11 cellular contexts compared by ENCODE assay signal in genomic region chr1:197761654-197762053, GRCh38. TPM values are rescaled to one million over a fixed set of nuclear protein-coding genes. Genes with fewer than 3 reads are reported as not detected.
DNase-seq lines count a peak whose midpoint lies in the region; ATAC-seq, FAIRE-seq and TF ChIP-seq lines count a peak whose summit lies in the region.
"Had no signal": no experiment of that assay in that cellular context is flagged by ENCODE, and none has a peak within 500 bp of the region (broad histone marks: within the 10 kb centered on the region; RNA-seq: fewer than 3 reads in every experiment).

No MANE protein-coding gene starts in this region.

- WGBS in esophagus muscularis mucosa = 73% methylated on average over 2 of the region's 2 CpGs
- 67 to 76% (median 71%) methylated on average over 2 of the region's 2 CpGs for WGBS in adrenal gland, 4 donors

- no peak overlapping the region for H3K4me3 ChIP-seq in NB4 (ENCODE audit: low read depth, low read length)
- H3K4me3 ChIP-seq in naive thymus-derived CD4-positive, alpha-beta T cell (ENCODE audit: low read length) = no peak overlapping the region
- no peak overlapping the region for H3K4me3 ChIP-seq in esophagus muscularis mucosa
- no peak overlapping the region for H3K4me3 ChIP-seq in adrenal gland

- H3K4me1 ChIP-seq in naive thymus-derived CD4-positive, alpha-beta T cell (ENCODE audit: control insufficient read depth in 2 of 2, insufficient read depth in 2 of 2, low read length in 2 of 2) = peaks cover 0 to 9% of the 10 kb centered on the region in 2 donors
- H3K4me1 ChIP-seq in esophagus muscularis mucosa (peaks cover 0 to 6% (median 0%) of the 10 kb centered on the region in 4 donors), adrenal gland (replicated peaks in 1 of 2) (peaks cover 0 to 6% of the 10 kb centered on the region in 2 donors)

- POLR2A ChIA-PET in naive thymus-derived CD4-positive, alpha-beta T cell (lab: Charles Lee) = interaction anchor here (0.8 kb wide), 1 partner anchor 14 kb away, joined by 3 read pairs; no protein-coding TSS in a partner anchor

- TF ChIP-seq POLR2A in NB4 (IDR thresholded peaks at IDR 0.05; ENCODE audit: extremely low read depth, insufficient read length) (no peak), esophagus muscularis mucosa (IDR thresholded peaks at IDR 0.05; ENCODE audit: low read depth) (no peak), adrenal gland (IDR thresholded peaks at IDR 0.05) (no peak)

- no peak for TF ChIP-seq EP300 in esophagus muscularis mucosa (IDR thresholded peaks at IDR 0.05)

- ATAC-seq in GM19328 (IDR thresholded peaks at IDR 0.05; ENCODE audit: unreplicated experiment) = peak; percentile 62
- ATAC-seq in HG02885 (IDR thresholded peaks at IDR 0.05; ENCODE audit: poor library complexity, unreplicated experiment) = peak; percentile 82
- ATAC-seq in naive thymus-derived CD4-positive, alpha-beta T cell = peak; percentile 52
- ATAC-seq: activated naive CD4-positive, alpha-beta T cell treated with anti-CD3 and anti-CD28 coated beads, Interleukin-2, amount 50 U/mL, for 72 hours had no signal

- H3K9me3 Mint-ChIP-seq in naive thymus-derived CD4-positive, alpha-beta T cell = peaks cover 0 to 2% (median 0%) of the 10 kb centered on the region in 11 donors
- H3K9me3 Mint-ChIP-seq: activated naive CD4-positive, alpha-beta T cell treated with anti-CD3 and anti-CD28 coated beads, Interleukin-2, amount 50 U/mL, for 72 hours; nephron had no signal

- H3K4me1 Mint-ChIP-seq in naive thymus-derived CD4-positive, alpha-beta T cell = peaks cover 19 to 73% (median 52%) of the 10 kb centered on the region in 7 donors
- H3K4me1 Mint-ChIP-seq: nephron had no signal

- H3K36me3 ChIP-seq in naive thymus-derived CD4-positive, alpha-beta T cell (ENCODE audit: control insufficient read depth in 2 of 3, insufficient read depth in 3 of 3, low read length in 3 of 3) = no peaks in the 10 kb centered on the region
- H3K36me3 ChIP-seq in esophagus muscularis mucosa (no peaks in the 10 kb centered on the region), adrenal gland (replicated peaks in 1 of 2) (no peaks in the 10 kb centered on the region)

- no peaks in the 10 kb centered on the region for H3K27me3 Mint-ChIP-seq in naive thymus-derived CD4-positive, alpha-beta T cell

- H3K27ac ChIP-seq in naive thymus-derived CD4-positive, alpha-beta T cell (ENCODE audit: low read depth, low read length) = no peak overlapping the region
- no peak overlapping the region for H3K27ac ChIP-seq in esophagus muscularis mucosa (replicated peaks in 1 of 4)
- no peak overlapping the region for H3K27ac ChIP-seq in adrenal gland

- H3K27ac Mint-ChIP-seq in naive thymus-derived CD4-positive, alpha-beta T cell = no peak overlapping the region
- H3K27ac Mint-ChIP-seq: activated naive CD4-positive, alpha-beta T cell treated with anti-CD3 and anti-CD28 coated beads, Interleukin-2, amount 50 U/mL, for 72 hours; nephron had no signal

- H3K9me3 ChIP-seq in naive thymus-derived CD4-positive, alpha-beta T cell (ENCODE audit: control insufficient read depth in 2 of 3, low read length in 3 of 3) = no peaks in the 10 kb centered on the region
- H3K9me3 ChIP-seq in esophagus muscularis mucosa (no peaks in the 10 kb centered on the region), adrenal gland (replicated peaks in 1 of 3) (no peaks in the 10 kb centered on the region)

- peak; percentile 47 for DNase-seq in NB4 (ENCODE audit: low read depth)
- DNase-seq in naive thymus-derived CD4-positive, alpha-beta T cell = peak in 1 of 9 donors; percentile 15
- DNase-seq in esophagus muscularis mucosa (ENCODE audit: extremely low spot score) = no peak
- DNase-seq in HTR-8/SVneo (ENCODE audit: insufficient read length, low spot score) = no peak
- DNase-seq in adrenal gland = no peak
- DNase-seq: IMR-90; stimulated activated CD4-positive, alpha-beta T cell treated with anti-CD3 and anti-CD28 coated beads, Interleukin-15, amount 100 ng/mL, for 24 hours had no signal

- H3K27me3 ChIP-seq in naive thymus-derived CD4-positive, alpha-beta T cell (ENCODE audit: control insufficient read depth in 2 of 2, insufficient read depth in 2 of 2, low read length in 2 of 2) = no peaks in the 10 kb centered on the region
- H3K27me3 ChIP-seq in esophagus muscularis mucosa = no peaks in the 10 kb centered on the region
- no peaks in the 10 kb centered on the region for H3K27me3 ChIP-seq in adrenal gland

- peak overlapping the region in 2 of 10 donors; percentile 33 to 39 for H3K4me3 Mint-ChIP-seq in naive thymus-derived CD4-positive, alpha-beta T cell
- H3K4me3 Mint-ChIP-seq: nephron had no signal

- CTCF ChIA-PET in naive thymus-derived CD4-positive, alpha-beta T cell (lab: Charles Lee) = interaction anchor here (0.7 to 0.9 kb wide), 2 partner anchors 14 to 180 kb away, joined by 4 to 6 read pairs; no protein-coding TSS in a partner anchor

- intact Hi-C loops in naive thymus-derived CD4-positive, alpha-beta T cell (cut with micrococcal nuclease) = no loop called here
- intact Hi-C loops in esophagus muscularis mucosa (cut with DNase I) (no loop called here), adrenal gland (cut with DNase I) (no loop called here)

- FAIRE-seq in HTR-8/SVneo (lab: Jason Lieb, UNC) = no peak

- peaks cover 0 to 25% (median 0%) of the 10 kb centered on the region in 5 donors for H3K36me3 Mint-ChIP-seq in naive thymus-derived CD4-positive, alpha-beta T cell

- TF ChIP-seq CTCF in NB4 (IDR thresholded peaks at IDR 0.05; ENCODE audit: low read depth, low read length) (no peak), esophagus muscularis mucosa (IDR thresholded peaks at IDR 0.05) (no peak), adrenal gland (IDR thresholded peaks at IDR 0.05) (no peak)

RNA-seq across cellular contexts. Expression of gene DENND1B, which starts 13.6 kb away (rescaled TPM):
- total RNA-seq in naive thymus-derived CD4-positive, alpha-beta T cell = 10 to 100 TPM; 14.2 to 28.7 (median 23.2) TPM
- 1 to 10 TPM; 7.3 to 8.7 TPM for polyA plus RNA-seq in naive thymus-derived CD4-positive, alpha-beta T cell
- total RNA-seq in esophagus muscularis mucosa (10 to 100 TPM in 2 of 4 donors, 1 to 10 TPM in 2; 6.4 to 11.3 (median 9.1) TPM), adrenal gland (10 to 100 TPM in 2 of 8 donors, 1 to 10 TPM in 6; 3.7 to 14.3 (median 8.6) TPM)
- polyA plus RNA-seq in adrenal gland = 1 to 10 TPM; 1.7 to 4.1 (median 4.1) TPM
